Comparison of ENCODE assay signal across 8 cellular contexts in genomic region chr11:19903620-19904069, GRCh38.
A peak's percentile ranks its signal among the peaks of the same experiment; 100 is the strongest.
DNase-seq lines count a peak whose midpoint lies in the region; ATAC-seq and TF ChIP-seq lines count a peak whose summit lies in the region.

No MANE protein-coding gene starts in this region.

- no peak overlapping the region for H3K4me3 Mint-ChIP-seq in nephron progenitor cell

- H3K27me3 Mint-ChIP-seq in nephron progenitor cell (ENCODE audit: low read depth, poor library complexity) = peaks cover 7% of the 10 kb centered on the region

- H3K4me3 ChIP-seq in esophagus muscularis mucosa = no peak overlapping the region
- no peak overlapping the region for H3K4me3 ChIP-seq in thyroid gland (replicated peaks in 1 of 3)

- H3K36me3 Mint-ChIP-seq in nephron progenitor cell (ENCODE audit: low read depth) = no peaks in the 10 kb centered on the region

- H3K27me3 ChIP-seq in esophagus muscularis mucosa = no peaks in the 10 kb centered on the region
- H3K27me3 ChIP-seq in thyroid gland = no peaks in the 10 kb centered on the region

- intact Hi-C loops in esophagus muscularis mucosa (cut with DNase I) = loop anchor here (2.0 to 5.0 kb wide), 2 partner anchors 161 to 341 kb away; no protein-coding TSS in a partner anchor
- intact Hi-C loops in thyroid gland (cut with DNase I) = loop anchor here (5.0 kb wide), 2 partner anchors 156 to 341 kb away; no protein-coding TSS in a partner anchor

- DNase-seq in DMS79 treated with DMSO at 0.1 percent for 48 hours (lab: John Stamatoyannopoulos, UW) (peak; percentile 77), NCI-H524 (lab: John Stamatoyannopoulos, UW) (peak; percentile 63 to 79), esophagus muscularis mucosa (ENCODE audit: extremely low spot score) (no peak), nephron progenitor cell (peak; percentile 86), thyroid gland (peak; percentile 88 to 89)
- peak; percentile 64 for DNase-seq in activated CD8-positive, alpha-beta memory T cell treated with anti-CD3 and anti-CD28 coated beads for 24 hours

- 7% methylated on average over 1 of the region's 1 CpG for WGBS in esophagus muscularis mucosa
- WGBS in thyroid gland, 2 donors = 8 to 17% methylated on average over 1 of the region's 1 CpG

- no peak for TF ChIP-seq POLR2A in esophagus muscularis mucosa (IDR thresholded peaks at IDR 0.05; ENCODE audit: low read depth)
- TF ChIP-seq POLR2A in thyroid gland (IDR thresholded peaks at IDR 0.05) = no peak

- H3K27ac ChIP-seq in esophagus muscularis mucosa (replicated peaks in 1 of 4) (peak overlapping the region in 1 of 4 donors; percentile 19), thyroid gland (peak overlapping the region in 2 of 3 donors; percentile 67 to 70)

- H3K36me3 ChIP-seq in esophagus muscularis mucosa (peaks cover 0 to 19% (median 0%) of the 10 kb centered on the region in 4 donors), thyroid gland (no peaks in the 10 kb centered on the region)

- H3K9me3 ChIP-seq in esophagus muscularis mucosa = no peaks in the 10 kb centered on the region
- no peaks in the 10 kb centered on the region for H3K9me3 ChIP-seq in thyroid gland

- no peaks in the 10 kb centered on the region for H3K9me3 Mint-ChIP-seq in nephron progenitor cell

- peaks cover 21% of the 10 kb centered on the region for H3K4me1 Mint-ChIP-seq in nephron progenitor cell

- peak; percentile 68 to 83 (median 72) for TF ChIP-seq CTCF in esophagus muscularis mucosa (IDR thresholded peaks at IDR 0.05)
- peak; percentile 78 for TF ChIP-seq CTCF in nephron progenitor cell (IDR thresholded peaks at IDR 0.05)
- TF ChIP-seq CTCF in thyroid gland (IDR thresholded peaks at IDR 0.05) = peak; percentile 35 to 92 (median 78)

- no peak for TF ChIP-seq EP300 in esophagus muscularis mucosa (IDR thresholded peaks at IDR 0.05)

- peak; percentile 49 for ATAC-seq in HG02981 (IDR thresholded peaks at IDR 0.05; ENCODE audit: unreplicated experiment)
- ATAC-seq in HG02852 (IDR thresholded peaks at IDR 0.05; ENCODE audit: unreplicated experiment) = no peak

- H3K4me1 ChIP-seq in esophagus muscularis mucosa (peaks cover 8 to 56% (median 44%) of the 10 kb centered on the region in 4 donors), thyroid gland (peaks cover 26 to 63% of the 10 kb centered on the region in 2 donors)

- no peak overlapping the region for H3K27ac Mint-ChIP-seq in nephron progenitor cell
